16 cellular contexts compared by ENCODE assay signal in the genomic region with DNA sequence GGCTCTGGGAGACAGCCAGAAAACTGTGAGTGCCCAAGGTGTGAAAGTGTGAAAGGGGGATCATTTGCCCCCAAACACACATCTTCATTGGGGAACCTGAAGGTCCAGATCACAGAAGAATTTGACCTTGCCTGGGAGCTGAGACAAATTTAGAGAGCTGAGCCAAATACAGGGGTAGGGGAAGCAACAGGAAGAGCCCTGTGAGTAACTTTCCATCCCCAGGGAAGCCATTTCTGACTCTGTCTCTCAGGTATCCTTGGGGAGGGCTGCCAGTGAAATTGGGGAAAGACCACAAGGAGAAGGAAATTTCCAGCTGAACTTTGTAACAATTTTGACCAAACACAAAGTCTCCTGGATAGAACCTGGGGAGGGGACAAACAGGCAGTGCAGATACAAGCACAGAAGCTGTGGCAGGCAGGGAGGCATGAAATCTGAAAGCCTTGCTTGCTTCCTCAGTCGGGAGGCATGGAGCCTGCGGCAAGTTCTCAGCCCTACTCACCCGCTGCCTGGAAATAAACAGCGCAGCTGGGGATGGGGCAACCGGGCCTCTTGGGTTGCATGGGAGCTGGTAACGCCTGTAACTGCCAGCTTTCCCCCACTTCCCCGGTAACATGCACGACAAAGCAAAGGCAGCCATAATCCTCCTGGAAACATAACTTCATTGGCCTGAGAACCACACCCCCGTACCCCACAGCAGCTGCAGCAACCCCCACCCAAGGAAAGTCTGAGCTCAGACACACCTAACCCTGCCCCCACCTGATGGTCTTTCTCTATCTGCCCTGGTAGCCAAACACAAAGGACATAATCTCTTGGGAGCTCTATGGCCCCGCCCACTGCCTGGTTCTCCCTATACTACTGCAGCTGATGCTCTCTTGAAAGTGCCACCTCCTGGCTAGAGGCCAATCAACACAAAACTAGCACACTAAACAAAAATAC. TPM values are rescaled to one million over a fixed set of nuclear protein-coding genes. Genes with fewer than 3 reads are reported as not detected.
DNase-seq lines count a peak whose midpoint lies in the region; ATAC-seq, FAIRE-seq and TF ChIP-seq lines count a peak whose summit lies in the region.
"Had no signal": no experiment of that assay in that cellular context is flagged by ENCODE, and none has a peak within 500 bp of the region (broad histone marks: within the 10 kb centered on the region; RNA-seq: fewer than 3 reads in every experiment).

No MANE protein-coding gene starts in this region.

- no peaks in the 10 kb centered on the region for H3K9me2 ChIP-seq in HCT116 (ENCODE audit: insufficient read depth)

- H3K4me2 ChIP-seq in HCT116 (ENCODE audit: low read length), result peak overlapping the region; percentile 17; the same call in 1 of the 2 replicates

- no peaks in the 10 kb centered on the region for H4K20me1 ChIP-seq in HCT116 (ENCODE audit: insufficient read depth)

- BruUV-seq in HCT116 (replicated peaks; lab: Mats Ljungman, UMichigan), result no TSS peak
- BruUV-seq in Panc1 (replicated peaks; lab: Mats Ljungman, UMichigan), result no TSS peak

- in situ Hi-C loops in Panc1 (cut with HindIII; ENCODE audit: low pct_unique_long_range_greater_than_20kb, low sequenced_read_pairs), result no loop called here

- H3K36me3 ChIP-seq in HCT116 (ENCODE audit: control insufficient read depth in 1 of 2, insufficient read depth in 2 of 2, low read length in 2 of 2), result no peaks in the 10 kb centered on the region
- H3K36me3 ChIP-seq in Panc1 (ENCODE audit: control insufficient read depth, insufficient read depth, low read length), result no peaks in the 10 kb centered on the region; the same call in 1 of the 2 replicates
- no peaks in the 10 kb centered on the region for H3K36me3 ChIP-seq in iPS-20b (ENCODE audit: insufficient read depth, low read depth, low read length)
- no peaks in the 10 kb centered on the region for H3K36me3 ChIP-seq in small intestine (ENCODE audit: control insufficient read depth in 2 of 2, insufficient read depth in 2 of 2, low read length in 2 of 2)

- no peak overlapping the region for H2AFZ ChIP-seq in HCT116 (ENCODE audit: low read depth, low read length, poor library complexity, severe bottlenecking)

- intact Hi-C loops in HCT116 (cut with micrococcal nuclease) (no loop called here), Panc1 (cut with micrococcal nuclease; ENCODE audit: unreplicated experiment) (no loop called here)

- ATAC-seq in HCT116 (peak; percentile 58; the same call in 1 of the 2 replicates), Panc1 (peak; percentile 57; the same call in 1 of the 2 replicates), HG03565 (IDR thresholded peaks at IDR 0.05; ENCODE audit: unreplicated experiment) (no peak), GM18502 (IDR thresholded peaks at IDR 0.05; ENCODE audit: poor library complexity, unreplicated experiment) (no peak), HG02678 (IDR thresholded peaks at IDR 0.05; ENCODE audit: unreplicated experiment) (no peak)

- FAIRE-seq in small intestine (lab: Jason Lieb, UNC), result no peak
- FAIRE-seq: endometrium had no signal

- H3K27me3 ChIP-seq in HCT116 (ENCODE audit: insufficient read depth, low read length) (no peaks in the 10 kb centered on the region), Panc1 (ENCODE audit: control insufficient read depth, insufficient read depth, low read length) (no peaks in the 10 kb centered on the region), iPS-20b (ENCODE audit: insufficient read depth, low read length) (no peaks in the 10 kb centered on the region), small intestine (ENCODE audit: control insufficient read depth in 2 of 2, insufficient read depth in 2 of 2, low read length in 2 of 2) (no peaks in the 10 kb centered on the region)

- CTCF ChIA-PET in HCT116 (lab: Charles Lee), result interaction anchor here (1.9 kb wide), 1 partner anchor 29 kb away, joined by 10 read pairs; no protein-coding TSS in a partner anchor
- CTCF ChIA-PET in Panc1 (lab: Charles Lee), result no interaction called here

- H3K27ac ChIP-seq in HCT116 (ENCODE audit: low read depth, low read length) (peak overlapping the region; percentile 15; the same call in 1 of the 2 replicates), Panc1 (ENCODE audit: low read length) (peak overlapping the region; percentile 67), iPS-20b (ENCODE audit: low read length) (peak overlapping the region; percentile 94), small intestine (ENCODE audit: low read depth in 1 of 2, low read length in 1 of 2) (no peak overlapping the region)

- TF ChIP-seq CTCF in HCT116 (IDR thresholded peaks at IDR 0.05 in 2 of 3, conservative IDR thresholded peaks at IDR 0.05 in 1 of 3; ENCODE audit: borderline replicate concordance in 1 of 3, insufficient read depth in 1 of 3, low read depth in 2 of 3, low read length in 2 of 3) (no peak), Panc1 (IDR thresholded peaks at IDR 0.05) (no peak)

- peaks cover 49% of the 10 kb centered on the region for H3K79me2 ChIP-seq in HCT116 (ENCODE audit: insufficient read depth, low read length)

- H3K9ac ChIP-seq in HCT116 (ENCODE audit: low read length), result no peak overlapping the region
- peak overlapping the region; percentile 75; the same call in 1 of the 2 replicates for H3K9ac ChIP-seq in iPS-20b (ENCODE audit: low read depth, low read length)

- POLR2A ChIA-PET in HCT116 (lab: Charles Lee), result no interaction called here
- POLR2A ChIA-PET in Panc1 (lab: Charles Lee), result interaction anchor here (0.6 to 0.7 kb wide), 3 partner anchors 169 to 1267 kb away, joined by 3 to 9 read pairs (median 3); no protein-coding TSS in a partner anchor

- peaks cover 24 to 26% of the 10 kb centered on the region in 2 experiments for H3K4me1 ChIP-seq in HCT116 (ENCODE audit: control insufficient read depth in 1 of 2, insufficient read depth in 2 of 2, low read length in 2 of 2)
- H3K4me1 ChIP-seq in Panc1 (ENCODE audit: control insufficient read depth, insufficient read depth, low read length), result peaks cover 17% of the 10 kb centered on the region
- H3K4me1 ChIP-seq in iPS-20b (ENCODE audit: insufficient read depth, low read length), result peaks cover 16% of the 10 kb centered on the region; the same call in 1 of the 2 replicates
- no peaks in the 10 kb centered on the region for H3K4me1 ChIP-seq in small intestine (ENCODE audit: control insufficient read depth in 2 of 2, insufficient read depth in 1 of 2, low read depth in 1 of 2, low read length in 1 of 2)

- TF ChIP-seq POLR2A in HCT116 (IDR thresholded peaks at IDR 0.05; ENCODE audit: borderline replicate concordance, extremely low read depth, insufficient read depth, insufficient read length), result no peak

- TF ChIP-seq RAD21 in HCT116 (IDR thresholded peaks at IDR 0.05; ENCODE audit: low read depth), result no peak

- WGBS in small intestine, 3 donors, result 91 to 98% (median 96%) methylated on average over 10 of the region's 10 CpGs

- H3K9me3 ChIP-seq in HCT116 (ENCODE audit: control insufficient read depth in 1 of 2, insufficient read depth in 1 of 2, low read depth in 1 of 2, low read length in 2 of 2) (no peaks in the 10 kb centered on the region), Panc1 (ENCODE audit: control insufficient read depth, insufficient read depth, low read depth, low read length) (peaks cover 4% of the 10 kb centered on the region; the same call in 1 of the 2 replicates), iPS-20b (ENCODE audit: insufficient read depth, low read depth, low read length) (no peaks in the 10 kb centered on the region), small intestine (ENCODE audit: control insufficient read depth, low read depth) (no peaks in the 10 kb centered on the region)

- peak; percentile 29 for DNase-seq in COLO668 (lab: John Stamatoyannopoulos, UW; ENCODE audit: unreplicated experiment)
- DNase-seq in HCT116 (ENCODE audit: low read depth, low spot score), result no peak
- no peak for DNase-seq in Panc1 (ENCODE audit: low read depth, low spot score)
- no peak for DNase-seq in small intestine
- DNase-seq: activated CD4-positive, CD25-positive, alpha-beta regulatory T cell; activated T-cell treated with anti-CD3 and anti-CD28 coated beads, Interleukin-2, amount 50 U/mL, for 24 hours; CD4-positive, alpha-beta T cell; glutamatergic neuron; NCI-H2081; SIG-M5; stimulated activated CD4-positive, alpha-beta T cell treated with anti-CD3 and anti-CD28 coated beads, Interleukin-2, amount 100 ng/mL, for 48 hours had no signal

- RAD21 ChIA-PET in HCT116 (lab: Charles Lee; ENCODE audit: low non-redundant PET in 1 of 2, low total read pairs in 2 of 2, uncharacterized antibody in 2 of 2, unreplicated experiment in 2 of 2), result no interaction called here

- H3K4me3 ChIP-seq in HCT116 (replicated peaks in 1 of 2; ENCODE audit: low read depth in 1 of 2, low read length in 2 of 2), result no peak overlapping the region
- H3K4me3 ChIP-seq in Panc1 (ENCODE audit: low read depth in 2 of 2, low read length in 2 of 2), result no peak overlapping the region
- peak overlapping the region; percentile 45 for H3K4me3 ChIP-seq in iPS-20b (ENCODE audit: low read length)
- H3K4me3 ChIP-seq in small intestine (ENCODE audit: low read depth in 1 of 2, low read length in 2 of 2), result no peak overlapping the region

TF ChIP-seq in HCT116, 20 proteins besides CTCF, POLR2A, EP300 and RAD21 (continues in another document):
- no peak for TF ChIP-seq CBX3 (IDR thresholded peaks at IDR 0.05; ENCODE audit: low read depth)
- TF ChIP-seq YY1 (IDR thresholded peaks at IDR 0.05; ENCODE audit: extremely low read depth, insufficient replicate concordance, low read depth, low read length), result no peak
- TF ChIP-seq SP1 (IDR thresholded peaks at IDR 0.05; ENCODE audit: low read depth), result no peak
- TF ChIP-seq JUND (IDR thresholded peaks at IDR 0.05), result no peak
- no peak for TF ChIP-seq TCF7L2 (IDR thresholded peaks at IDR 0.05; ENCODE audit: borderline replicate concordance, extremely low read depth, insufficient read depth, insufficient read length)
- TF ChIP-seq EZH2 (IDR thresholded peaks at IDR 0.05), result no peak
- no peak for TF ChIP-seq CEBPB (IDR thresholded peaks at IDR 0.05; ENCODE audit: low read depth)
- TF ChIP-seq, protein P1, sequence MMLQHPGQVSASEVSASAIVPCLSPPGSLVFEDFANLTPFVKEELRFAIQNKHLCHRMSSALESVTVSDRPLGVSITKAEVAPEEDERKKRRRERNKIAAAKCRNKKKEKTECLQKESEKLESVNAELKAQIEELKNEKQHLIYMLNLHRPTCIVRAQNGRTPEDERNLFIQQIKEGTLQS (IDR thresholded peaks at IDR 0.05), result no peak

RNA-seq across cellular contexts. Expression of a gene that starts 31.4 kb away (rescaled TPM):
- total RNA-seq in HCT116 (2021; ENCODE audit: unreplicated experiment) (33.7 TPM), Panc1 (2021; ENCODE audit: unreplicated experiment) (41.5 TPM)
- polyA plus RNA-seq in HCT116 (2012), result 12.0 and 19.4 TPM in 2 replicates
- 19.9 TPM for polyA plus RNA-seq in Panc1 (2012; ENCODE audit: insufficient read length)
- 10 to 100 TPM; 24.4 to 35.1 (median 25.7) TPM for polyA plus RNA-seq in small intestine

RNA-seq across cellular contexts. Expression of a gene that starts 36.9 kb away (rescaled TPM):
- total RNA-seq in HCT116 (2021; ENCODE audit: unreplicated experiment), result not detected
- polyA plus RNA-seq in HCT116 (2012), result 0.12 and 0.29 TPM in 2 replicates
- not detected for total RNA-seq in Panc1 (2021; ENCODE audit: unreplicated experiment)
- 0.85 TPM for polyA plus RNA-seq in Panc1 (2012; ENCODE audit: insufficient read length)
- 1 to 10 TPM; 1.9 to 9.7 (median 2.5) TPM for polyA plus RNA-seq in small intestine

Comparison
In these comparisons a context has a peak if more than half of its experiments do, and no peak if none do; other contexts are left out.
1. ATAC-seq: peak in HCT116 (single experiment) and Panc1 (single experiment); none in HG03565 (single experiment), GM18502 (single experiment) and HG02678 (single experiment).
2. H3K27ac ChIP-seq: peak in HCT116 (single experiment), Panc1 (single experiment) and iPS-20b (single experiment); none in small intestine (0 of 2).